In the genomic region with DNA sequence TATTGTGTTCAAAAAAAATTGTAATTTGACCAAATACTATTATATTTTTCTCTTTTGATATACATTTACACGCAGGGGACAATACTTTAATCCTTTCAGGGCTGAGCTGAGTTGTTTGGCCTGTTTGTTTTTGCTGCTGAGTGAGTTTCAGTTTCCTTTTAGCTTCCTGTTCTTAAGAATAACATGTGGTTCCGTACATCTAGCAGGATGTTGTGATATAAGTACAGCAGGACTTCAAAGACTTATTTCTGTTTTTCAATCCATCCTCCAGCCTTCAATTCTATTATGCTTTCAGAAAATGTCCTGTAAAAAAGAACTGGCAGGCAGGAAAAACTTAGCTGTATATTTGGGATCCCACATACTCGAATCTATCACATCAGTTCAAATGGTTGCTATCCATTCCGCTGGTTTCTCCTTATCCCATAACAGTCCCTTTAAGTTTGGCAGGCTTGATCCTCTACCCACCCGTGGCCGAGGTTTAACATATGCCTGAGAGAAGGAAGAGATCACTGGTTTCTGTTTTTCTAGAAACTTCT, we compare ENCODE assay signal across 8 cellular contexts.
DNase-seq lines count a peak whose midpoint lies in the region; ATAC-seq, FAIRE-seq and TF ChIP-seq lines count a peak whose summit lies in the region.

No MANE protein-coding gene starts in this region.

- H3K27me3 Mint-ChIP-seq in activated T-cell treated with anti-CD3 and anti-CD28 coated beads, Interleukin-2, amount 50 U/mL, for 72 hours (ENCODE audit: low read depth): no peaks in the 10 kb centered on the region

- H3K27me3 ChIP-seq in DOHH2 (ENCODE audit: control insufficient read depth, low read length) (no peaks in the 10 kb centered on the region), ascending aorta (no peaks in the 10 kb centered on the region)

- H3K4me1 ChIP-seq in DOHH2 (ENCODE audit: control insufficient read depth, low read length) (peaks cover 28% of the 10 kb centered on the region), ascending aorta (no peaks in the 10 kb centered on the region)

- DNase-seq in HT1080 (ENCODE audit: low read depth) (peak; percentile 59), kidney glomerular epithelial cell (lab: John Stamatoyannopoulos, UW) (peak; percentile 25), urothelium cell line (ENCODE audit: low spot score) (peak; percentile 16), ascending aorta (ENCODE audit: low spot score in 2 of 2) (no peak)
- DNase-seq in activated T-cell treated with anti-CD3 and anti-CD28 coated beads, Interleukin-2, amount 50 U/mL, for 72 hours: peak; percentile 19
- DNase-seq in stimulated activated CD8-positive, alpha-beta memory T cell treated with anti-CD3 and anti-CD28 coated beads, Interleukin-4, amount 100 ng/mL, for 48 hours: no peak

- TF ChIP-seq CTCF in DOHH2 (IDR thresholded peaks at IDR 0.05; ENCODE audit: low read depth, low read length, poor library complexity, severe bottlenecking): no peak
- TF ChIP-seq CTCF in ascending aorta (IDR thresholded peaks at IDR 0.05): no peak

- peak overlapping the region; percentile 74 to 75 for H3K4me3 Mint-ChIP-seq in activated T-cell treated with anti-CD3 and anti-CD28 coated beads, Interleukin-2, amount 50 U/mL, for 72 hours

- H3K4me3 ChIP-seq in DOHH2 (ENCODE audit: low read length): peak overlapping the region; percentile 42
- H3K4me3 ChIP-seq in ascending aorta: no peak overlapping the region

- H4K20me1 ChIP-seq in DOHH2 (ENCODE audit: control insufficient read depth, insufficient read depth, low read depth, low read length): no peaks in the 10 kb centered on the region

- intact Hi-C loops in ascending aorta (cut with DNase I): no loop called here

- H3K79me2 ChIP-seq in DOHH2 (ENCODE audit: control insufficient read depth, low read length): no peaks in the 10 kb centered on the region

- H3K27ac ChIP-seq in DOHH2 (ENCODE audit: low read depth, low read length): peak overlapping the region; percentile 41
- no peak overlapping the region for H3K27ac ChIP-seq in ascending aorta

- no peaks in the 10 kb centered on the region for H3F3A ChIP-seq in DOHH2 (ENCODE audit: control insufficient read depth, insufficient read depth)

- H3K27ac Mint-ChIP-seq in activated T-cell treated with anti-CD3 and anti-CD28 coated beads, Interleukin-2, amount 50 U/mL, for 72 hours: peak overlapping the region; percentile 97

- no peaks in the 10 kb centered on the region for H3K9me3 Mint-ChIP-seq in activated T-cell treated with anti-CD3 and anti-CD28 coated beads, Interleukin-2, amount 50 U/mL, for 72 hours

- H3K4me2 ChIP-seq in DOHH2 (ENCODE audit: low read length): peak overlapping the region; percentile 55

- H3K9me3 ChIP-seq in DOHH2 (ENCODE audit: control insufficient read depth, insufficient read depth, low read length) (no peaks in the 10 kb centered on the region), ascending aorta (no peaks in the 10 kb centered on the region)

- peaks cover 29% of the 10 kb centered on the region for H3K4me1 Mint-ChIP-seq in activated T-cell treated with anti-CD3 and anti-CD28 coated beads, Interleukin-2, amount 50 U/mL, for 72 hours (ENCODE audit: low read depth)

- ATAC-seq in GM21423 (IDR thresholded peaks at IDR 0.05; ENCODE audit: unreplicated experiment): peak; percentile 99
- peak; percentile 97 to 98 for ATAC-seq in activated T-cell treated with anti-CD3 and anti-CD28 coated beads, Interleukin-2, amount 50 U/mL, for 72 hours (replicated peaks in 1 of 2)

- H3K9me2 ChIP-seq in DOHH2 (replicated peaks; ENCODE audit: control insufficient read depth, low read length): no peaks in the 10 kb centered on the region

- H3K36me3 ChIP-seq in DOHH2 (ENCODE audit: control insufficient read depth, low read length): no peaks in the 10 kb centered on the region
- H3K36me3 ChIP-seq in ascending aorta: no peaks in the 10 kb centered on the region

- no peak for FAIRE-seq in urothelium cell line (lab: Jason Lieb, UNC)

- H3K36me3 Mint-ChIP-seq in activated T-cell treated with anti-CD3 and anti-CD28 coated beads, Interleukin-2, amount 50 U/mL, for 72 hours (ENCODE audit: insufficient read depth in 2 of 2): peaks cover 4 to 5% of the 10 kb centered on the region in 2 donors

Comparison
In these comparisons a context has a peak if more than half of its experiments do, and no peak if none do; other contexts are left out.
1. DNase-seq: peak in HT1080 (single experiment), activated T-cell treated with anti-CD3 and anti-CD28 coated beads, Interleukin-2, amount 50 U/mL, for 72 hours (2 of 2), kidney glomerular epithelial cell (single experiment) and urothelium cell line (single experiment); none in ascending aorta (0 of 2) and stimulated activated CD8-positive, alpha-beta memory T cell treated with anti-CD3 and anti-CD28 coated beads, Interleukin-4, amount 100 ng/mL, for 48 hours (single experiment).